Comparison of ENCODE assay signal across 16 cellular contexts in genomic region chr4:2938906-2939305, GRCh38. TPM values are rescaled to one million over a fixed set of nuclear protein-coding genes. Genes with fewer than 3 reads are reported as not detected.
DNase-seq lines count a peak whose midpoint lies in the region; ATAC-seq lines count a peak whose summit lies in the region.
"Had no signal": no experiment of that assay in that cellular context is flagged by ENCODE, and none has a peak within 500 bp of the region (broad histone marks: within the 10 kb centered on the region; RNA-seq: fewer than 3 reads in every experiment).

No MANE protein-coding gene starts in this region.

- ATAC-seq in stimulated activated naive CD8-positive, alpha-beta T cell treated with anti-CD3 and anti-CD28 coated beads, Interleukin-15, Interleukin-2, amounts not matched to agents 100 U/mL and 50 U/mL, for 24 hours: no peak
- no peak for ATAC-seq in natural killer cell treated with Interleukin-12 subunit alpha and Interleukin-12 subunit beta and Interleukin-15 and Interleukin-18, amount 100 ng/mL, for 72 hours
- ATAC-seq in HG03095 (IDR thresholded peaks at IDR 0.05; ENCODE audit: unreplicated experiment) (no peak), HG02588 (IDR thresholded peaks at IDR 0.05; ENCODE audit: unreplicated experiment) (no peak)

- no peaks in the 10 kb centered on the region for H3K27me3 Mint-ChIP-seq in stimulated activated naive CD8-positive, alpha-beta T cell treated with anti-CD3 and anti-CD28 coated beads, Interleukin-15, Interleukin-2, amounts not matched to agents 100 ng/mL and 50 ng/mL, for 24 hours
- H3K27me3 Mint-ChIP-seq in activated T-helper 1 cell treated with anti-CD3 and anti-CD28 coated beads, Interleukin-12 subunit alpha, Interleukin-12 subunit beta, Interleukin-2, Interleukin-4 antibody, amounts not matched to agents 30 ng/mL and 10 ng/mL and 1 ng/mL, durations not matched to agents 14 hours and 24 hours and 36 hours (ENCODE audit: insufficient read depth): no peaks in the 10 kb centered on the region
- H3K27me3 Mint-ChIP-seq in natural killer cell treated with Interleukin-12 subunit alpha and Interleukin-12 subunit beta and Interleukin-15 and Interleukin-18, amount 100 ng/mL, for 72 hours: no peaks in the 10 kb centered on the region
- H3K27me3 Mint-ChIP-seq: memory B cell had no signal

- intact Hi-C loops in activated T-helper 1 cell treated with anti-CD3 and anti-CD28 coated beads, Interleukin-12 subunit alpha, Interleukin-12 subunit beta, Interleukin-2, Interleukin-4 antibody, amounts not matched to agents 30 ng/mL and 10 ng/mL and 1 ng/mL, durations not matched to agents 14 hours and 24 hours and 36 hours (cut with micrococcal nuclease): loop anchor here (10.0 kb wide), 2 partner anchors 524 to 674 kb away; partner anchors contain the start of genes CFAP99, MXD4 and ZFYVE28

- DNase-seq in stimulated activated naive CD8-positive, alpha-beta T cell treated with anti-CD3 and anti-CD28 coated beads, Interleukin-15, Interleukin-2, amounts not matched to agents 100 U/mL and 50 U/mL, for 24 hours: no peak
- no peak for DNase-seq in activated T-helper 1 cell treated with anti-CD3 and anti-CD28 coated beads, Interleukin-12 subunit alpha, Interleukin-12 subunit beta, Interleukin-2, Interleukin-4 antibody, amounts not matched to agents 30 ng/mL and 10 ng/mL and 1 ng/mL, durations not matched to agents 14 hours and 24 hours and 36 hours (ENCODE audit: low spot score)
- DNase-seq in natural killer cell treated with Interleukin-12 subunit alpha and Interleukin-12 subunit beta and Interleukin-15 and Interleukin-18, amount 100 ng/mL, for 72 hours (ENCODE audit: low spot score): peak; percentile 35
- DNase-seq in T1000 (lab: John Stamatoyannopoulos, UW): no peak
- DNase-seq in dedifferentiated amniotic fluid mesenchymal stem cell (ENCODE audit: extremely low spot score): no peak
- DNase-seq: BE2C, cortex of kidney, Karpas-422, NCI-H187 treated with DMSO at 0.1 percent for 48 hours, NCI-H82, SJCRH30, WERI-Rb-1 had no signal

- peak overlapping the region; percentile 43 for H3K4me3 Mint-ChIP-seq in stimulated activated naive CD8-positive, alpha-beta T cell treated with anti-CD3 and anti-CD28 coated beads, Interleukin-15, Interleukin-2, amounts not matched to agents 100 ng/mL and 50 ng/mL, for 24 hours
- peak overlapping the region; percentile 42 for H3K4me3 Mint-ChIP-seq in activated T-helper 1 cell treated with anti-CD3 and anti-CD28 coated beads, Interleukin-12 subunit alpha, Interleukin-12 subunit beta, Interleukin-2, Interleukin-4 antibody, amounts not matched to agents 30 ng/mL and 10 ng/mL and 1 ng/mL, durations not matched to agents 14 hours and 24 hours and 36 hours
- peak overlapping the region; percentile 42 for H3K4me3 Mint-ChIP-seq in natural killer cell treated with Interleukin-12 subunit alpha and Interleukin-12 subunit beta and Interleukin-15 and Interleukin-18, amount 100 ng/mL, for 72 hours
- H3K4me3 Mint-ChIP-seq: memory B cell had no signal

- peak overlapping the region; percentile 91 for H3K27ac Mint-ChIP-seq in stimulated activated naive CD8-positive, alpha-beta T cell treated with anti-CD3 and anti-CD28 coated beads, Interleukin-15, Interleukin-2, amounts not matched to agents 100 ng/mL and 50 ng/mL, for 24 hours
- peak overlapping the region; percentile 72 for H3K27ac Mint-ChIP-seq in activated T-helper 1 cell treated with anti-CD3 and anti-CD28 coated beads, Interleukin-12 subunit alpha, Interleukin-12 subunit beta, Interleukin-2, Interleukin-4 antibody, amounts not matched to agents 30 ng/mL and 10 ng/mL and 1 ng/mL, durations not matched to agents 14 hours and 24 hours and 36 hours
- peak overlapping the region; percentile 80 to 85 for H3K27ac Mint-ChIP-seq in natural killer cell treated with Interleukin-12 subunit alpha and Interleukin-12 subunit beta and Interleukin-15 and Interleukin-18, amount 100 ng/mL, for 72 hours
- H3K27ac Mint-ChIP-seq: memory B cell had no signal

- H3K36me3 Mint-ChIP-seq in stimulated activated naive CD8-positive, alpha-beta T cell treated with anti-CD3 and anti-CD28 coated beads, Interleukin-15, Interleukin-2, amounts not matched to agents 100 ng/mL and 50 ng/mL, for 24 hours (ENCODE audit: low read depth): peaks cover 76% of the 10 kb centered on the region
- H3K36me3 Mint-ChIP-seq in activated T-helper 1 cell treated with anti-CD3 and anti-CD28 coated beads, Interleukin-12 subunit alpha, Interleukin-12 subunit beta, Interleukin-2, Interleukin-4 antibody, amounts not matched to agents 30 ng/mL and 10 ng/mL and 1 ng/mL, durations not matched to agents 14 hours and 24 hours and 36 hours (ENCODE audit: low read depth): peaks cover 56% of the 10 kb centered on the region
- H3K36me3 Mint-ChIP-seq in natural killer cell treated with Interleukin-12 subunit alpha and Interleukin-12 subunit beta and Interleukin-15 and Interleukin-18, amount 100 ng/mL, for 72 hours: peaks cover 9% of the 10 kb centered on the region

- H3K4me1 Mint-ChIP-seq in stimulated activated naive CD8-positive, alpha-beta T cell treated with anti-CD3 and anti-CD28 coated beads, Interleukin-15, Interleukin-2, amounts not matched to agents 100 ng/mL and 50 ng/mL, for 24 hours (ENCODE audit: low read depth): peaks cover 65% of the 10 kb centered on the region
- peaks cover 38% of the 10 kb centered on the region for H3K4me1 Mint-ChIP-seq in activated T-helper 1 cell treated with anti-CD3 and anti-CD28 coated beads, Interleukin-12 subunit alpha, Interleukin-12 subunit beta, Interleukin-2, Interleukin-4 antibody, amounts not matched to agents 30 ng/mL and 10 ng/mL and 1 ng/mL, durations not matched to agents 14 hours and 24 hours and 36 hours (ENCODE audit: low read depth)
- peaks cover 47 to 52% of the 10 kb centered on the region in 2 donors for H3K4me1 Mint-ChIP-seq in natural killer cell treated with Interleukin-12 subunit alpha and Interleukin-12 subunit beta and Interleukin-15 and Interleukin-18, amount 100 ng/mL, for 72 hours (ENCODE audit: low read depth in 2 of 2)

- H3K9me3 Mint-ChIP-seq in stimulated activated naive CD8-positive, alpha-beta T cell treated with anti-CD3 and anti-CD28 coated beads, Interleukin-15, Interleukin-2, amounts not matched to agents 100 ng/mL and 50 ng/mL, for 24 hours: no peaks in the 10 kb centered on the region
- H3K9me3 Mint-ChIP-seq in activated T-helper 1 cell treated with anti-CD3 and anti-CD28 coated beads, Interleukin-12 subunit alpha, Interleukin-12 subunit beta, Interleukin-2, Interleukin-4 antibody, amounts not matched to agents 30 ng/mL and 10 ng/mL and 1 ng/mL, durations not matched to agents 14 hours and 24 hours and 36 hours: no peaks in the 10 kb centered on the region
- H3K9me3 Mint-ChIP-seq in natural killer cell treated with Interleukin-12 subunit alpha and Interleukin-12 subunit beta and Interleukin-15 and Interleukin-18, amount 100 ng/mL, for 72 hours: no peaks in the 10 kb centered on the region
- H3K9me3 Mint-ChIP-seq: memory B cell had no signal

RNA-seq across cellular contexts. Expression of gene NOP14, which starts 24.3 kb away (rescaled TPM):
- 140 and 142 TPM in 2 replicates for total RNA-seq in activated T-helper 1 cell treated with anti-CD3 and anti-CD28 coated beads, Interleukin-12 subunit alpha, Interleukin-12 subunit beta, Interleukin-2, Interleukin-4 antibody, amounts not matched to agents 30 ng/mL and 10 ng/mL and 1 ng/mL, durations not matched to agents 14 hours and 24 hours and 36 hours
- 100 to 1,000 TPM in 1 of 2 donors, 10 to 100 TPM in 1; 91.5 to 136 TPM for total RNA-seq in natural killer cell treated with Interleukin-12 subunit alpha and Interleukin-12 subunit beta and Interleukin-15 and Interleukin-18, amount 100 ng/mL, for 72 hours

RNA-seq across cellular contexts. Expression of gene GRK4, which starts 24.5 kb away (rescaled TPM):
- 4.4 and 4.5 TPM in 2 replicates for total RNA-seq in activated T-helper 1 cell treated with anti-CD3 and anti-CD28 coated beads, Interleukin-12 subunit alpha, Interleukin-12 subunit beta, Interleukin-2, Interleukin-4 antibody, amounts not matched to agents 30 ng/mL and 10 ng/mL and 1 ng/mL, durations not matched to agents 14 hours and 24 hours and 36 hours
- 10 to 100 TPM in 1 of 2 donors, 1 to 10 TPM in 1; 8.0 to 12.1 TPM for total RNA-seq in natural killer cell treated with Interleukin-12 subunit alpha and Interleukin-12 subunit beta and Interleukin-15 and Interleukin-18, amount 100 ng/mL, for 72 hours
